25 cellular contexts compared by ENCODE assay signal in the genomic region with DNA sequence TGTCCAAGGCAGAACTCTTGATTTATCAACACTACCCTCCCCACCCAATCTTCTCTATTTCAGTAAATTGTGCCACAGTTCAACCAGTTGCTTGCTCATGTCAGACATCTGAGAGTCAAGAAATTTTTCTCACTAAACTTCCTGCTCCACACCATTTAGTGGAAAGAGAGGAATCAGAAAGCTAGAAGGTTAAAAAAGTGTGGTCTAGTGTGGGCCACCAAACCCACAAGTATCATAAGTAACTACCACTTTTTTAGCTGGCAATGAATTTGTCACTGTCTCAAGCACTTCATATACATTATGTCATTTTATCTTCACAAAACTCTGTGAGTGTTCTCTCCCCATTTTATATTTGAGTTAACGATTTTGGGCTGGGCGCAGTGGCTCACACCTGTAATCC. TPM values are rescaled to one million over a fixed set of nuclear protein-coding genes. Genes with fewer than 3 reads are reported as not detected.
"Had no signal": no experiment of that assay in that cellular context is flagged by ENCODE, and none has a peak within 500 bp of the region (broad histone marks: within the 10 kb centered on the region; RNA-seq: fewer than 3 reads in every experiment).

No MANE protein-coding gene starts in this region.

- H3K4me3 ChIP-seq: K562 had no signal

- H3K4me3 Mint-ChIP-seq: IgD-negative memory B cell had no signal

- H3K4me2 ChIP-seq: KMS-11, SK-N-SH had no signal

- H3K27ac ChIP-seq: HL-60, KMS-11, RWPE1 had no signal

- H3K9me3 ChIP-seq: SK-N-SH had no signal

- H3K36me3 Mint-ChIP-seq: IgD-negative memory B cell had no signal

- ATAC-seq: K562, Panc1, PC-3 had no signal

- H3K4me1 Mint-ChIP-seq: IgD-negative memory B cell had no signal

- H3K9ac ChIP-seq: KMS-11, SK-N-SH had no signal

- H3K27ac Mint-ChIP-seq: IgD-negative memory B cell had no signal

- DNase-seq: Kasumi-1, MM.1S, NCI-H1092 treated with DMSO at 0.1 percent for 48 hours, NCI-H1436, NCI-H187, NCI-H2029, NCI-H2081 treated with DMSO at 0.1 percent for 48 hours, NCI-H2171, NCI-H226, NCI-H446, NCI-H510A, NCI-H524 treated with DMSO at 0.1 percent for 48 hours, NCI-H69, NCI-H774, PC-3, SHP77, SK-N-SH had no signal

RNA-seq across cellular contexts. Expression of a gene that starts 16.6 kb away (rescaled TPM):
- total RNA-seq: K562, OCI-LY7, PC-3, SK-MEL-5 had no signal
